In the genomic region with DNA sequence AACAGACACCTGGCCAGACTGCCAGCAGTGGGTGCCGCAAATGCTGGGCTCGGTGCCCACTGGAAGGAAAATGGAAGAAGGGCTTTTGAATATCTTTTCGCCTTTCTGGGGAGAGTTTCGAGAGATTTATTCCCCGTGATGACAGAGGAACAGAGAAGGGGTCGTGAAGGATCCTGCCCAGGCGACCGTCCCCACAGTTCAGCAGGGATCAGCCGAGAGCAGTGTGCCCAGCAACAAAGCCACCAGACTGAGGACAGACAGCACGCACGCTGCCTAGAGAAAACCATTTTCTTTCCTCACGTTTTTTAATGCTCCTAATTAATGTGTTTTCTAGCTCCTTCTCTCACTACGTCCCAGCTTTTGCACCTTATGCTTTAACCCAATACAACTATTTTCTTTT, we compare ENCODE assay signal across 20 cellular contexts.
"Had no signal": no experiment of that assay in that cellular context is flagged by ENCODE, and none has a peak within 500 bp of the region (broad histone marks: within the 10 kb centered on the region; RNA-seq: fewer than 3 reads in every experiment).

No MANE protein-coding gene starts in this region.

- H3K9me3 Mint-ChIP-seq: activated naive CD4-positive, alpha-beta T cell treated with anti-CD3 and anti-CD28 coated beads, Interleukin-2, amount 10 ng/mL, durations not matched to agents 7 days and 5 days; naive thymus-derived CD8-positive, alpha-beta T cell had no signal

- H3K4me3 Mint-ChIP-seq: activated naive CD4-positive, alpha-beta T cell treated with anti-CD3 and anti-CD28 coated beads, Interleukin-2, amount 10 ng/mL, durations not matched to agents 7 days and 5 days; naive thymus-derived CD8-positive, alpha-beta T cell had no signal

- H3K4me1 ChIP-seq: breast epithelium, gastroesophageal sphincter, right atrium auricular region had no signal

- H3K9me3 ChIP-seq: breast epithelium, gastroesophageal sphincter, right atrium auricular region, tibial nerve had no signal

- H3K27me3 ChIP-seq: breast epithelium, gastroesophageal sphincter, hepatocyte, right atrium auricular region, tibial nerve had no signal

- DNase-seq: activated CD4-positive, alpha-beta T cell treated with anti-CD3 and anti-CD28 coated beads for 4 hours; activated CD4-positive, alpha-beta T cell treated with anti-CD3 and anti-CD28 coated beads, Interleukin-2, amount 50 U/mL, for 4 hours; activated effector memory CD4-positive, alpha-beta T cell treated with anti-CD3 and anti-CD28 coated beads, Interleukin-2, amount 50 U/mL, for 16 hours; activated naive CD4-positive, alpha-beta T cell treated with anti-CD3 and anti-CD28 coated beads, Interleukin-2, amount 10 ng/mL, durations not matched to agents 7 days and 5 days; activated T-cell treated with anti-CD3 and anti-CD28 coated beads for 4 hours; amniotic stem cell; central memory CD4-positive, alpha-beta T cell; effector memory CD4-positive, alpha-beta T cell; left cardiac atrium; left ventricle myocardium superior; midbrain; naive thymus-derived CD8-positive, alpha-beta T cell; stimulated activated CD4-positive, alpha-beta T cell treated with anti-CD3 and anti-CD28 coated beads, Interleukin-15, amount 100 ng/mL, for 24 hours; stimulated activated CD4-positive, alpha-beta T cell treated with anti-CD3 and anti-CD28 coated beads, Interleukin-2, amount 100 ng/mL, for 24 hours; stimulated activated naive CD4-positive, alpha-beta T cell had no signal

- H3K27ac Mint-ChIP-seq: activated naive CD4-positive, alpha-beta T cell treated with anti-CD3 and anti-CD28 coated beads, Interleukin-2, amount 10 ng/mL, durations not matched to agents 7 days and 5 days had no signal

- H3K27ac ChIP-seq: breast epithelium, gastroesophageal sphincter, hepatocyte, right atrium auricular region, tibial nerve had no signal

- H3K27me3 Mint-ChIP-seq: activated naive CD4-positive, alpha-beta T cell treated with anti-CD3 and anti-CD28 coated beads, Interleukin-2, amount 10 ng/mL, durations not matched to agents 7 days and 5 days; naive thymus-derived CD8-positive, alpha-beta T cell had no signal

- ATAC-seq: gastroesophageal sphincter; left cardiac atrium; left ventricle myocardium superior; naive thymus-derived CD8-positive, alpha-beta T cell had no signal

- H3K4me3 ChIP-seq: breast epithelium, gastroesophageal sphincter, hepatocyte, right atrium auricular region, tibial nerve had no signal

- H3K36me3 ChIP-seq: breast epithelium had no signal
